ENCODE assay signal across 1 cellular context in genomic region chr15:70741107-70741511, GRCh38.
A peak's percentile ranks its signal among the peaks of the same experiment; 100 is the strongest.
TF ChIP-seq lines count a peak whose summit lies in the region.

No MANE protein-coding gene starts in this region.

TF ChIP-seq in HEK293, 187 proteins besides CTCF, POLR2A, EP300 and RAD21 (continued from another document and continues in another):
- TF ChIP-seq ZNF560 (tag by site-specific recombination; IDR thresholded peaks at IDR 0.05; ENCODE audit: borderline replicate concordance) (no peak), ZNF23 (tag by site-specific recombination; IDR thresholded peaks at IDR 0.05; ENCODE audit: borderline replicate concordance) (no peak), GLI4 (tag by site-specific recombination; IDR thresholded peaks at IDR 0.05) (no peak), ZNF623 (tag by site-specific recombination; IDR thresholded peaks at IDR 0.05) (no peak), ZNF555 (tag by site-specific recombination; conservative IDR thresholded peaks at IDR 0.05) (no peak), ZNF184 (tag by site-specific recombination; IDR thresholded peaks at IDR 0.05) (no peak), AEBP2 (tag by site-specific recombination; IDR thresholded peaks at IDR 0.05; ENCODE audit: borderline replicate concordance) (no peak), ZBTB10 (tag by site-specific recombination; IDR thresholded peaks at IDR 0.05) (no peak), ZNF148 (tag by site-specific recombination; IDR thresholded peaks at IDR 0.05; ENCODE audit: borderline replicate concordance) (no peak), ZBTB44 (tag by site-specific recombination; IDR thresholded peaks at IDR 0.05) (peak; percentile 62; the same call in 1 of the 2 replicates), HIC1 (tag by site-specific recombination; IDR thresholded peaks at IDR 0.05) (no peak), ZNF19 (tag by site-specific recombination; IDR thresholded peaks at IDR 0.05; ENCODE audit: low read depth) (no peak), ZBTB11 (tag by site-specific recombination; conservative IDR thresholded peaks at IDR 0.05; ENCODE audit: low read depth) (no peak), ZNF26 (tag by site-specific recombination; IDR thresholded peaks at IDR 0.05) (no peak), ZNF645 (tag by site-specific recombination; IDR thresholded peaks at IDR 0.05) (no peak), ZNF777 (tag by site-specific recombination; IDR thresholded peaks at IDR 0.05; ENCODE audit: borderline replicate concordance) (no peak), OSR2 (tag by site-specific recombination; IDR thresholded peaks at IDR 0.05) (no peak), ZNF140 (tag by site-specific recombination; IDR thresholded peaks at IDR 0.05) (no peak), ZNF138 (tag by site-specific recombination; IDR thresholded peaks at IDR 0.05; ENCODE audit: borderline replicate concordance) (no peak), HOXA7 (CRISPR knock-in tag; IDR thresholded peaks at IDR 0.05; ENCODE audit: borderline replicate concordance) (no peak), MEIS1 (CRISPR knock-in tag; IDR thresholded peaks at IDR 0.05; ENCODE audit: borderline replicate concordance) (no peak), ZNF658 (tag by site-specific recombination; IDR thresholded peaks at IDR 0.05) (no peak), ZBTB26 (tag by site-specific recombination; optimal IDR thresholded peaks at IDR 0.05) (no peak), ZNF132 (tag by site-specific recombination; IDR thresholded peaks at IDR 0.05; ENCODE audit: borderline replicate concordance) (no peak), BCL11B (tag by site-specific recombination; IDR thresholded peaks at IDR 0.05; ENCODE audit: low read depth) (no peak), ZBTB6 (tag by site-specific recombination; IDR thresholded peaks at IDR 0.05) (no peak), ZNF48 (tag by site-specific recombination; IDR thresholded peaks at IDR 0.05) (no peak), ZSCAN16 (tag by site-specific recombination; IDR thresholded peaks at IDR 0.05) (no peak), ZNF341 (tag by site-specific recombination; IDR thresholded peaks at IDR 0.05; ENCODE audit: low read depth) (peak; percentile 76), ZNF692 (tag by site-specific recombination; IDR thresholded peaks at IDR 0.05) (peak; percentile 26; the same call in 1 of the 2 replicates), IKZF3 (tag by site-specific recombination; IDR thresholded peaks at IDR 0.05) (no peak; the same call in 1 of the 2 replicates), ZNF76 (tag by site-specific recombination; IDR thresholded peaks at IDR 0.05; ENCODE audit: borderline replicate concordance, low read depth) (no peak), GLIS1 (tag by site-specific recombination; IDR thresholded peaks at IDR 0.05) (peak; percentile 54), ZNF660 (tag by site-specific recombination; IDR thresholded peaks at IDR 0.05) (peak; percentile 100)
